Comparison of ENCODE assay signal across 24 cellular contexts in the genomic region with DNA sequence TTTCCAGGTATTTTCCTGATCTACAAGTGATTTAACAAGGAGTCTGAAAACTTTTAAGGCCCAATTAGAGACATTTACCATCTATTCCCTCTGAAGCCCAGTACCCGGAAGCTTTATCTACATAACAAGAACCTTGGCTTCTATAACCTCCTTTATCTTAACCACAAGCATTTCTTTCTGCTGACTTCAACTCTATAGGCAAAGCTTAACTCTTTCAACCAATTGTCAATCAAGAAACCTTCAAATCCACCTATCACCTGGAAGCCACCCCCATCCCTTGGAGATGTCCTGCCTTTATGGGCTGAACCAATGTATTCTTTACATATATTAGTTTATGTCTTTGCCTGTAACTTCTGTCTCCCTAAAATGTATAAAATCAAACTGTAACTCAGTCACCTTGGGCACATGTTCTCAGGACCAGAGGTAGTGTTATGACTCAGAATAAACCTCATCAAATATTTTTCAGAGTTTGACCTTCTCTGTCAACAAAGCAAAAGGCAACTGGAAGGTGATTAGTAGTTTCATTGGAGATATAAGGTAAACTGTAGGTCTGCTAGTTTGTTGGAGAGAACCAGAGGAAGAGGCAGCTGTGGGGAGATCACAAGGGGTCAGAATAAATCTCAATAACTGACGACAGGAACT. TPM values are rescaled to one million over a fixed set of nuclear protein-coding genes. Genes with fewer than 3 reads are reported as not detected.
DNase-seq lines count a peak whose midpoint lies in the region; ATAC-seq, FAIRE-seq and TF ChIP-seq lines count a peak whose summit lies in the region.
"Had no signal": no experiment of that assay in that cellular context is flagged by ENCODE, and none has a peak within 500 bp of the region (broad histone marks: within the 10 kb centered on the region; RNA-seq: fewer than 3 reads in every experiment).

No MANE protein-coding gene starts in this region.

- no peaks in the 10 kb centered on the region for H3K79me2 ChIP-seq in K562 (ENCODE audit: control insufficient read depth, insufficient read depth, low read length)

- in situ Hi-C loops in K562 (cut with MboI) = no loop called here

- peak; percentile 26 for FAIRE-seq in K562 (lab: Jason Lieb, UNC)
- FAIRE-seq: islet of Langerhans had no signal

- H3K9me1 ChIP-seq in K562 (ENCODE audit: control insufficient read depth, insufficient read depth, low read length) = no peaks in the 10 kb centered on the region

- H2AFZ ChIP-seq in K562 (ENCODE audit: low read depth, low read length) = peak overlapping the region; percentile 70

- CTCF ChIA-PET in K562 (lab: Yijun Ruan, JAX; ENCODE audit: low intra/inter-chr PET ratio) = no interaction called here

- intact Hi-C loops in K562 (cut with micrococcal nuclease) = no loop called here
- intact Hi-C loops in left lung (cut with DNase I) = no loop called here

- H3K4me1 ChIP-seq in K562 (replicated peaks in 1 of 2; ENCODE audit: control insufficient read depth in 2 of 2, insufficient read depth in 2 of 2, low read length in 2 of 2) (peaks cover 7 to 22% of the 10 kb centered on the region in 2 experiments; a peak in 4 of 5 replicates), Peyer's patch (no peaks in the 10 kb centered on the region), left lung (no peaks in the 10 kb centered on the region)
- H3K4me1 ChIP-seq: heart left ventricle, prostate gland had no signal

- H3K36me3 ChIP-seq in K562 (ENCODE audit: control insufficient read depth, insufficient read depth, low read length) (no peaks in the 10 kb centered on the region), Peyer's patch (no peaks in the 10 kb centered on the region), left lung (no peaks in the 10 kb centered on the region)
- H3K36me3 ChIP-seq: heart left ventricle, prostate gland, thoracic aorta had no signal

- ATAC-seq in GM18868 (IDR thresholded peaks at IDR 0.05; ENCODE audit: unreplicated experiment) (peak; percentile 54), GM21619 (IDR thresholded peaks at IDR 0.05; ENCODE audit: unreplicated experiment) (peak; percentile 47), K562 (peak; percentile 73), left lung (no peak)
- ATAC-seq: heart left ventricle; naive thymus-derived CD8-positive, alpha-beta T cell had no signal

- 5% methylated on average over 2 of the region's 2 CpGs for WGBS in K562 (ENCODE audit: insufficient coverage, low coverage, missing lambda C conversion rate)

- H3K9ac ChIP-seq in K562 (ENCODE audit: insufficient read depth in 1 of 2, low read depth in 2 of 2, low read length in 2 of 2) = no peak overlapping the region

- H3K9me3 ChIP-seq in K562 (replicated peaks; ENCODE audit: control insufficient read depth, insufficient read depth, low read depth, low read length) = no peaks in the 10 kb centered on the region
- no peaks in the 10 kb centered on the region for H3K9me3 ChIP-seq in Peyer's patch
- no peaks in the 10 kb centered on the region for H3K9me3 ChIP-seq in left lung
- H3K9me3 ChIP-seq: heart left ventricle, prostate gland, thoracic aorta had no signal

- TF ChIP-seq CTCF in K562 (IDR thresholded peaks at IDR 0.05 in 2 of 3, conservative IDR thresholded peaks at IDR 0.05 in 1 of 3; ENCODE audit: insufficient read depth in 2 of 3, low read depth in 1 of 3, low read length in 3 of 3) = no peak
- no peak for TF ChIP-seq CTCF in Peyer's patch (IDR thresholded peaks at IDR 0.05)
- no peak for TF ChIP-seq CTCF in left lung (IDR thresholded peaks at IDR 0.05)

- POLR2A ChIA-PET in K562 (lab: Yijun Ruan, JAX) = interaction anchor here (0.7 to 1.6 kb wide), 3 partner anchors 8 to 1843 kb away, joined by 3 to 6 read pairs (median 4); a partner anchor contains a TSS

- no peak for TF ChIP-seq RAD21 in K562 (CRISPR knock-in tag; conservative IDR thresholded peaks at IDR 0.05 in 1 of 2, IDR thresholded peaks at IDR 0.05 in 1 of 2)

- H3K4me2 ChIP-seq in K562 (ENCODE audit: insufficient read depth, low read length) = no peak overlapping the region
- H3K4me2 ChIP-seq: smooth muscle cell had no signal

- no peaks in the 10 kb centered on the region for H4K20me1 ChIP-seq in K562 (replicated peaks; ENCODE audit: control insufficient read depth, insufficient read depth, low read length)

- no peak for TF ChIP-seq EP300 in K562 (IDR thresholded peaks at IDR 0.05; ENCODE audit: low read length)

- DNase-seq in LoVo (ENCODE audit: low spot score) (peak; percentile 31), K562 (ENCODE audit: extremely low read depth in 1 of 4, low spot score in 3 of 4) (peak in 2 of 4 experiments; percentile 34 to 46), NCI-H2227 (lab: John Stamatoyannopoulos, UW; ENCODE audit: unreplicated experiment) (no peak), Peyer's patch (no peak), left lung (no peak)
- DNase-seq in stimulated activated naive CD4-positive, alpha-beta T cell (lab: John Stamatoyannopoulos, UW) = no peak
- DNase-seq: activated effector memory CD4-positive, alpha-beta T cell treated with anti-CD3 and anti-CD28 coated beads, Interleukin-2, amount 50 U/mL, for 16 hours; anterior cingulate cortex; effector CD8-positive, alpha-beta T cell; heart left ventricle; mammary epithelial cell; naive thymus-derived CD8-positive, alpha-beta T cell; NCI-H1092; NCI-H2081; NCI-H69; stimulated activated CD4-positive, alpha-beta T cell treated with anti-CD3 and anti-CD28 coated beads, Interleukin-4, amount 100 ng/mL, for 4 hours; stimulated activated CD8-positive, alpha-beta memory T cell treated with anti-CD3 and anti-CD28 coated beads, Interleukin-4, amount 100 ng/mL, for 48 hours; SW 1271 had no signal

- no TSS peak for BruUV-seq in K562 (replicated peaks; lab: Mats Ljungman, UMichigan)

- no peak overlapping the region for H3K4me3 ChIP-seq in K562
- H3K4me3 ChIP-seq in Peyer's patch = no peak overlapping the region
- H3K4me3 ChIP-seq in left lung = no peak overlapping the region
- H3K4me3 ChIP-seq: heart left ventricle, prostate gland, smooth muscle cell, thoracic aorta had no signal

- no peaks in the 10 kb centered on the region for H3K27me3 ChIP-seq in K562 (ENCODE audit: control insufficient read depth in 2 of 2, insufficient read depth in 2 of 2, low read length in 2 of 2)
- no peaks in the 10 kb centered on the region for H3K27me3 ChIP-seq in Peyer's patch
- H3K27me3 ChIP-seq in left lung = peaks cover 3 to 9% of the 10 kb centered on the region in 2 donors

- no peak overlapping the region for H3K27ac ChIP-seq in K562 (ENCODE audit: extremely low read depth, low read depth, low read length)
- no peak overlapping the region for H3K27ac ChIP-seq in Peyer's patch
- no peak overlapping the region for H3K27ac ChIP-seq in left lung
- H3K27ac ChIP-seq: heart left ventricle, prostate gland, thoracic aorta had no signal

- TF ChIP-seq POLR2A in K562 (conservative IDR thresholded peaks at IDR 0.05) = no peak
- no peak for TF ChIP-seq POLR2A in Peyer's patch (IDR thresholded peaks at IDR 0.05)

RNA-seq across cellular contexts. Expression of a gene that starts 13.0 kb away (rescaled TPM):
- total RNA-seq in K562 (2011; cell fraction: chromatin; rRNA removed; ENCODE audit: low replicate concordance) = 9.3 and 33.8 TPM in 2 replicates
- total RNA-seq in K562 (2011; cell fraction: nucleolus; rRNA removed) = 5.0 and 6.3 TPM in 2 replicates
- 20.1 and 37.6 TPM in 2 replicates for total RNA-seq in K562 (2011; cell fraction: nucleoplasm; rRNA removed)
- total RNA-seq in K562 (2014; rRNA removed) = 13.8 and 19.6 TPM in 2 replicates
- total RNA-seq in K562 (2014; rRNA removed; fragmentation: Illumina TruSeq; extraction: Trizol) = 38.3 and 42.1 TPM in 2 replicates
- 30.3 and 30.8 TPM in 2 replicates for total RNA-seq in K562 (2015; rRNA removed; fragmentation: Illumina TruSeq; extraction: Trizol)
- total RNA-seq in K562 (2021) = 47.5 and 48.7 TPM in 2 replicates
- 47.9 and 63.1 TPM in 2 replicates for polyA plus RNA-seq in K562 (2011; rRNA removed)
- 14.0 and 39.5 TPM in 2 replicates for polyA plus RNA-seq in K562 (2011; cell fraction: cytosol; rRNA removed)
- 19.8 and 31.5 TPM in 2 replicates for polyA plus RNA-seq in K562 (2011; cell fraction: nucleus; rRNA removed)
- polyA plus RNA-seq in K562 (2012) = 9.2 and 13.4 TPM in 2 replicates
- 33.7 and 40.6 TPM in 2 replicates for polyA plus RNA-seq in K562 (2014; fragmentation: Illumina TruSeq; extraction: Trizol)
- polyA plus RNA-seq in K562 (2014; fragmentation: Nextera tagmentation; extraction: Ambion mirVana) = 10 to 100 TPM; 11.6 to 14.3 TPM
- 26.3 and 34.9 TPM in 2 replicates for polyA plus RNA-seq in K562 (2014; rRNA removed)
- 69.0 and 79.7 TPM in 2 replicates for polyA minus RNA-seq in K562 (2011; rRNA and poly(A)+ RNA removed)
- polyA minus RNA-seq in K562 (2011; cell fraction: cytosol; rRNA and poly(A)+ RNA removed) = 14.0 and 24.0 TPM in 2 replicates
- 15.8 and 23.4 TPM in 2 replicates for polyA minus RNA-seq in K562 (2011; cell fraction: nucleus; rRNA and poly(A)+ RNA removed)
- 10 to 100 TPM; 11.6 to 19.1 (median 12.4) TPM for total RNA-seq in Peyer's patch
- 10 to 100 TPM; 32.5 to 35.5 TPM for total RNA-seq in left lung

RNA-seq across cellular contexts. Expression of a gene that starts 21.0 kb away (rescaled TPM):
- 19.0 and 39.2 TPM in 2 replicates for total RNA-seq in K562 (2011; cell fraction: chromatin; rRNA removed; ENCODE audit: low replicate concordance)
- 12.0 and 17.2 TPM in 2 replicates for total RNA-seq in K562 (2011; cell fraction: nucleolus; rRNA removed)
- total RNA-seq in K562 (2011; cell fraction: nucleoplasm; rRNA removed) = 20.5 and 31.0 TPM in 2 replicates
- 26.6 and 28.8 TPM in 2 replicates for total RNA-seq in K562 (2014; rRNA removed)
- 50.6 and 56.8 TPM in 2 replicates for total RNA-seq in K562 (2014; rRNA removed; fragmentation: Illumina TruSeq; extraction: Trizol)
- total RNA-seq in K562 (2015; rRNA removed; fragmentation: Illumina TruSeq; extraction: Trizol) = 46.6 and 50.4 TPM in 2 replicates
- total RNA-seq in K562 (2021) = 34.7 and 35.8 TPM in 2 replicates
- 37.6 and 42.3 TPM in 2 replicates for polyA plus RNA-seq in K562 (2011; rRNA removed)
- 7.5 and 23.0 TPM in 2 replicates for polyA plus RNA-seq in K562 (2011; cell fraction: cytosol; rRNA removed)
- polyA plus RNA-seq in K562 (2011; cell fraction: nucleus; rRNA removed) = 10.9 and 29.4 TPM in 2 replicates
- polyA plus RNA-seq in K562 (2012) = 33.7 and 65.0 TPM in 2 replicates
- 44.3 and 51.0 TPM in 2 replicates for polyA plus RNA-seq in K562 (2014; fragmentation: Illumina TruSeq; extraction: Trizol)
- polyA plus RNA-seq in K562 (2014; fragmentation: Nextera tagmentation; extraction: Ambion mirVana) = 10 to 100 TPM; 24.7 to 41.9 TPM
- polyA plus RNA-seq in K562 (2014; rRNA removed) = 41.2 and 61.2 TPM in 2 replicates
- polyA minus RNA-seq in K562 (2011; rRNA and poly(A)+ RNA removed) = 61.4 and 117 TPM in 2 replicates
- polyA minus RNA-seq in K562 (2011; cell fraction: cytosol; rRNA and poly(A)+ RNA removed) = 15.7 and 26.4 TPM in 2 replicates
- 17.0 and 54.2 TPM in 2 replicates for polyA minus RNA-seq in K562 (2011; cell fraction: nucleus; rRNA and poly(A)+ RNA removed)
- 10 to 100 TPM in 2 of 4 donors, 1 to 10 TPM in 2; 6.0 to 19.8 (median 10.0) TPM for total RNA-seq in Peyer's patch
- 10 to 100 TPM; 20.5 to 26.8 TPM for total RNA-seq in left lung

RNA-seq across cellular contexts. Expression of a gene that starts 33.9 kb away (rescaled TPM):
- total RNA-seq in K562 (2011; cell fraction: chromatin; rRNA removed; ENCODE audit: low replicate concordance) = 9.4 and 30.6 TPM in 2 replicates
- total RNA-seq in K562 (2011; cell fraction: nucleolus; rRNA removed) = 7.9 and 8.7 TPM in 2 replicates
- total RNA-seq in K562 (2011; cell fraction: nucleoplasm; rRNA removed) = 20.8 and 29.9 TPM in 2 replicates
- 17.1 and 18.3 TPM in 2 replicates for total RNA-seq in K562 (2014; rRNA removed)
- 21.0 and 24.9 TPM in 2 replicates for total RNA-seq in K562 (2014; rRNA removed; fragmentation: Illumina TruSeq; extraction: Trizol)
- 18.9 and 19.6 TPM in 2 replicates for total RNA-seq in K562 (2015; rRNA removed; fragmentation: Illumina TruSeq; extraction: Trizol)
- 15.1 and 19.6 TPM in 2 replicates for total RNA-seq in K562 (2021)
- 31.2 and 33.4 TPM in 2 replicates for polyA plus RNA-seq in K562 (2011; rRNA removed)
- polyA plus RNA-seq in K562 (2011; cell fraction: cytosol; rRNA removed) = 7.6 and 22.2 TPM in 2 replicates
- polyA plus RNA-seq in K562 (2011; cell fraction: nucleus; rRNA removed) = 11.7 and 19.2 TPM in 2 replicates
- polyA plus RNA-seq in K562 (2012) = 11.3 and 23.0 TPM in 2 replicates
- 19.0 and 19.3 TPM in 2 replicates for polyA plus RNA-seq in K562 (2014; fragmentation: Illumina TruSeq; extraction: Trizol)
- polyA plus RNA-seq in K562 (2014; fragmentation: Nextera tagmentation; extraction: Ambion mirVana) = 1 to 10 TPM; 5.9 to 8.2 TPM
- polyA plus RNA-seq in K562 (2014; rRNA removed) = 19.7 and 20.4 TPM in 2 replicates
- 29.8 and 38.5 TPM in 2 replicates for polyA minus RNA-seq in K562 (2011; rRNA and poly(A)+ RNA removed)
- 10.0 and 10.7 TPM in 2 replicates for polyA minus RNA-seq in K562 (2011; cell fraction: cytosol; rRNA and poly(A)+ RNA removed)
- polyA minus RNA-seq in K562 (2011; cell fraction: nucleus; rRNA and poly(A)+ RNA removed) = 12.8 and 29.5 TPM in 2 replicates
- 10 to 100 TPM in 1 of 4 donors, 1 to 10 TPM in 3; 7.6 to 16.5 (median 7.9) TPM for total RNA-seq in Peyer's patch
- 10 to 100 TPM in 1 of 2 donors, 1 to 10 TPM in 1; 6.4 to 11.3 TPM for total RNA-seq in left lung
